ENCODE assay signal across 10 cellular contexts in the genomic region with DNA sequence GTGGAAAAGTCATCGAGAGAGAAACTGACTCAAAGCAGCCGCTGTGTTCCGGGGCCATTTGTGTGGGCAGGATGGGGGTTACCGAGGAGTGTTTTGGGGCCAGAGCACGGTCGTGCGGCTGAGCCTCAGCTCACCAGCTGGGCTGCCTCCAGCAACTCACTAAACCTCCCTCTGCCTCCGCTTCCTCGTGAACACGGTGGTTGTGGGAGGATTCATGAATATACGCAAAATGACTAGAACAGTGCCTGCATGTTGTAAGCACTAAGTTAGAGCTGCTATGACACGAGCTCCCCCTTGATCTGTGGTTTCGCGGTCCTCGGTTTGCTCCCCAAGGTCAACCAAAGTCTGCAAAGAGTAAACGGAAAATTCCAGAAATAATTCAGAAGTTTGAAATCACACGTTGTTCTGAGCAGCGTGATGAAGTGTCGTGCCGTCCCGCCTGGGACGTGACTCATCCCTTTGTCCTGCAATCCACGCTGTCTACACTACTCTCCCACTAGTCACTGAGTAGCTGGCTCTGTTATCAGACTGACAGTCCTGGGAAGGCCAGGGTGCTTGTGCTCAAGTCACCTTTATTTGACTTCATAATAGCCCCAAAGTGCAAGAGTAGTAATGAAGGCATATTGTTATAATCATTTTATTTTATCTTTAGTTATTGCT. TPM values are rescaled to one million over a fixed set of nuclear protein-coding genes. Genes with fewer than 3 reads are reported as not detected.
DNase-seq lines count a peak whose midpoint lies in the region; ATAC-seq, FAIRE-seq and TF ChIP-seq lines count a peak whose summit lies in the region.
"Not testable (repeated sequence)": the region's sequence is repeated elsewhere in the genome, so short reads cannot be mapped to it uniquely, and the experiment has no call there.
"Had no signal": no experiment of that assay in that cellular context is flagged by ENCODE, and none has a peak within 500 bp of the region (broad histone marks: within the 10 kb centered on the region; RNA-seq: fewer than 3 reads in every experiment).

No MANE protein-coding gene starts in this region.

- H3K27ac ChIP-seq in PC-3 (ENCODE audit: low read length); K562 (ENCODE audit: extremely low read depth, low read depth, low read length): not testable (repeated sequence)

- in situ Hi-C loops in K562 (cut with MboI) = loop anchor here (10.0 kb wide), 2 partner anchors 305 to 1545 kb away; no protein-coding TSS in a partner anchor

- not testable (repeated sequence) for BruUV-seq in PC-3 (replicated peaks; lab: Mats Ljungman, UMichigan); K562 (replicated peaks; lab: Mats Ljungman, UMichigan)

- TF ChIP-seq RAD21 in K562 (CRISPR knock-in tag; conservative IDR thresholded peaks at IDR 0.05 in 1 of 2, IDR thresholded peaks at IDR 0.05 in 1 of 2) = not testable (repeated sequence)

- ATAC-seq in GM18517 (IDR thresholded peaks at IDR 0.05; ENCODE audit: unreplicated experiment) = peak; percentile 77
- peak; percentile 89 for ATAC-seq in GM19395 (IDR thresholded peaks at IDR 0.05; ENCODE audit: unreplicated experiment)
- ATAC-seq in GM21619 (IDR thresholded peaks at IDR 0.05; ENCODE audit: unreplicated experiment) = peak; percentile 79
- peak; percentile 88 for ATAC-seq in HG02870 (IDR thresholded peaks at IDR 0.05; ENCODE audit: unreplicated experiment)
- ATAC-seq in HG03159 (IDR thresholded peaks at IDR 0.05; ENCODE audit: unreplicated experiment) = peak; percentile 78
- ATAC-seq in PC-3 = peak; percentile 95
- ATAC-seq in K562 = peak; percentile 88
- peak; percentile 4 for ATAC-seq in naive B cell (ENCODE audit: low read depth in 2 of 2)

- not testable (repeated sequence) for H3K9me3 Mint-ChIP-seq in naive B cell

- not testable (repeated sequence) for H3K9ac ChIP-seq in PC-3 (ENCODE audit: low read length); K562 (ENCODE audit: insufficient read depth in 1 of 2, low read depth in 2 of 2, low read length in 2 of 2)

- H3K27ac Mint-ChIP-seq in naive B cell = not testable (repeated sequence)

- not testable (repeated sequence) for H3K9me3 ChIP-seq in PC-3 (ENCODE audit: low read length); K562 (replicated peaks; ENCODE audit: control insufficient read depth, insufficient read depth, low read depth, low read length)

- not testable (repeated sequence) for TF ChIP-seq POLR2A in K562 (conservative IDR thresholded peaks at IDR 0.05)

- H3K4me1 Mint-ChIP-seq in naive B cell = not testable (repeated sequence)

- FAIRE-seq in K562 (lab: Jason Lieb, UNC) = not testable (repeated sequence)

- H3F3A ChIP-seq in PC-3 (ENCODE audit: low read length, unreplicated experiment) = not testable (repeated sequence)

- H3K36me3 Mint-ChIP-seq in naive B cell = not testable (repeated sequence)

- TF ChIP-seq CTCF in PC-3 (conservative IDR thresholded peaks at IDR 0.05; ENCODE audit: low read depth, low read length); K562 (IDR thresholded peaks at IDR 0.05 in 2 of 3, conservative IDR thresholded peaks at IDR 0.05 in 1 of 3; ENCODE audit: insufficient read depth in 2 of 3, low read depth in 1 of 3, low read length in 3 of 3): not testable (repeated sequence)

- not testable (repeated sequence) for H3K27me3 ChIP-seq in PC-3 (ENCODE audit: low read length); K562 (ENCODE audit: control insufficient read depth in 2 of 2, insufficient read depth in 2 of 2, low read length in 2 of 2)

- H3K36me3 ChIP-seq in PC-3 (ENCODE audit: low read depth, low read length); K562 (ENCODE audit: control insufficient read depth, insufficient read depth, low read length): not testable (repeated sequence)

- not testable (repeated sequence) for DNase-seq in PC-3; K562 (ENCODE audit: extremely low read depth in 1 of 4, low spot score in 3 of 4); naive B cell

- CTCF ChIA-PET in PC-3 (lab: Charles Lee); K562 (lab: Yijun Ruan, JAX; ENCODE audit: low intra/inter-chr PET ratio): not testable (repeated sequence)

- TF ChIP-seq EP300 in K562 (IDR thresholded peaks at IDR 0.05; ENCODE audit: low read length) = not testable (repeated sequence)

- H4K20me1 ChIP-seq in PC-3 (ENCODE audit: low read length); K562 (replicated peaks; ENCODE audit: control insufficient read depth, insufficient read depth, low read length): not testable (repeated sequence)

- H3K9me2 ChIP-seq in PC-3 (replicated peaks; ENCODE audit: low read length) = not testable (repeated sequence)

- WGBS in K562 (ENCODE audit: insufficient coverage, low coverage, missing lambda C conversion rate) = no CpG with 5 or more reads among the region's 23 CpGs

- H3K9me1 ChIP-seq in K562 (ENCODE audit: control insufficient read depth, insufficient read depth, low read length) = not testable (repeated sequence)

- H3K4me2 ChIP-seq in PC-3 (ENCODE audit: low read length); K562 (ENCODE audit: insufficient read depth, low read length): not testable (repeated sequence)

- POLR2A ChIA-PET in PC-3 (lab: Charles Lee; ENCODE audit: unreplicated experiment); K562 (lab: Yijun Ruan, JAX): not testable (repeated sequence)

- H3K27me3 Mint-ChIP-seq in naive B cell = not testable (repeated sequence)

- not testable (repeated sequence) for H2AFZ ChIP-seq in PC-3 (ENCODE audit: low read length); K562 (ENCODE audit: low read depth, low read length)

- H3K4me3 Mint-ChIP-seq in naive B cell = not testable (repeated sequence)

- H3K79me2 ChIP-seq in PC-3 (ENCODE audit: low read length); K562 (ENCODE audit: control insufficient read depth, insufficient read depth, low read length): not testable (repeated sequence)

- not testable (repeated sequence) for H3K4me1 ChIP-seq in PC-3 (ENCODE audit: insufficient read depth, low read length); K562 (replicated peaks in 1 of 2; ENCODE audit: control insufficient read depth in 2 of 2, insufficient read depth in 2 of 2, low read length in 2 of 2)

- not testable (repeated sequence) for H3K4me3 ChIP-seq in PC-3 (ENCODE audit: low read length); K562

- intact Hi-C loops in PC-3 (cut with micrococcal nuclease); K562 (cut with micrococcal nuclease): not testable (repeated sequence)

RNA-seq across cellular contexts. Expression of a gene that starts 31.1 kb away (rescaled TPM):
- total RNA-seq in PC-3 (2014; rRNA removed) = 0.63 and 3.0 TPM in 2 replicates
- total RNA-seq in K562 (2011; cell fraction: chromatin; rRNA removed; ENCODE audit: low replicate concordance) = 7.9 and 8.3 TPM in 2 replicates
- 4.0 and 4.3 TPM in 2 replicates for total RNA-seq in K562 (2011; cell fraction: nucleolus; rRNA removed)
- total RNA-seq in K562 (2011; cell fraction: nucleoplasm; rRNA removed) = 7.0 and 8.1 TPM in 2 replicates
- 4.4 and 7.4 TPM in 2 replicates for total RNA-seq in K562 (2014; rRNA removed)
- 1.9 and 2.6 TPM in 2 replicates for total RNA-seq in K562 (2014; rRNA removed; fragmentation: Illumina TruSeq; extraction: Trizol)
- 1.7 and 5.8 TPM in 2 replicates for total RNA-seq in K562 (2015; rRNA removed; fragmentation: Illumina TruSeq; extraction: Trizol)
- total RNA-seq in K562 (2021) = 7.5 and 7.9 TPM in 2 replicates
- polyA plus RNA-seq in K562 (2011; rRNA removed) = 9.7 and 11.0 TPM in 2 replicates
- polyA plus RNA-seq in K562 (2011; cell fraction: cytosol; rRNA removed) = 5.7 and 6.2 TPM in 2 replicates
- 3.9 and 8.2 TPM in 2 replicates for polyA plus RNA-seq in K562 (2011; cell fraction: nucleus; rRNA removed)
- 12.6 and 15.2 TPM in 2 replicates for polyA plus RNA-seq in K562 (2012)
- polyA plus RNA-seq in K562 (2014; fragmentation: Illumina TruSeq; extraction: Trizol) = 3.2 and 5.2 TPM in 2 replicates
- 1 to 10 TPM; 2.1 to 2.3 TPM for polyA plus RNA-seq in K562 (2014; fragmentation: Nextera tagmentation; extraction: Ambion mirVana)
- polyA plus RNA-seq in K562 (2014; rRNA removed) = 7.0 and 8.1 TPM in 2 replicates
- 1.4 and 4.0 TPM in 2 replicates for polyA minus RNA-seq in K562 (2011; rRNA and poly(A)+ RNA removed)
- polyA minus RNA-seq in K562 (2011; cell fraction: cytosol; rRNA and poly(A)+ RNA removed) = 1.9 and 3.5 TPM in 2 replicates
- polyA minus RNA-seq in K562 (2011; cell fraction: nucleus; rRNA and poly(A)+ RNA removed) = 1.2 and 3.2 TPM in 2 replicates
- 10 to 100 TPM; 27.6 to 34.6 (median 32.8) TPM for polyA plus RNA-seq in naive B cell (ENCODE audit: low read depth in 6 of 6)

RNA-seq across cellular contexts. Expression of a gene that starts 46.5 kb away (rescaled TPM):
- total RNA-seq in PC-3 (2014; rRNA removed) (not detected in 2 replicates), K562 (2014; rRNA removed) (0.29 TPM in 1 of 2 replicates, not detected in the other), K562 (2014; rRNA removed; fragmentation: Illumina TruSeq; extraction: Trizol) (not detected in 2 replicates), K562 (2015; rRNA removed; fragmentation: Illumina TruSeq; extraction: Trizol) (0.19 TPM in 1 of 2 replicates, not detected in the other), K562 (2021) (0.29 TPM in 1 of 2 replicates, not detected in the other)
- total RNA-seq in K562 (2011; cell fraction: chromatin; rRNA removed; ENCODE audit: low replicate concordance) = not detected in 2 replicates
- not detected in 2 replicates for total RNA-seq in K562 (2011; cell fraction: nucleolus; rRNA removed)
- 0.99 TPM in 1 of 2 replicates, not detected in the other for total RNA-seq in K562 (2011; cell fraction: nucleoplasm; rRNA removed)
- polyA plus RNA-seq in K562 (2011; rRNA removed) (0.07 TPM in 1 of 2 replicates, not detected in the other), K562 (2014; fragmentation: Illumina TruSeq; extraction: Trizol) (not detected in 2 replicates), K562 (2014; fragmentation: Nextera tagmentation; extraction: Ambion mirVana) (not detected), K562 (2014; rRNA removed) (0.26 TPM in 1 of 2 replicates, not detected in the other), naive B cell (ENCODE audit: low read depth in 6 of 6) (100 to 1,000 TPM; 301 to 589 (median 335) TPM)
- 0.03 and 0.09 TPM in 2 replicates for polyA plus RNA-seq in K562 (2011; cell fraction: cytosol; rRNA removed)
- 0.14 and 0.49 TPM in 2 replicates for polyA plus RNA-seq in K562 (2011; cell fraction: nucleus; rRNA removed)
- 0.33 and 0.39 TPM in 2 replicates for polyA plus RNA-seq in K562 (2012)
- polyA minus RNA-seq in K562 (2011; rRNA and poly(A)+ RNA removed) = 0.12 and 0.21 TPM in 2 replicates
- not detected in 2 replicates for polyA minus RNA-seq in K562 (2011; cell fraction: cytosol; rRNA and poly(A)+ RNA removed)
- 0.13 TPM in 1 of 2 replicates, not detected in the other for polyA minus RNA-seq in K562 (2011; cell fraction: nucleus; rRNA and poly(A)+ RNA removed)
- total RNA-seq: dermis microvascular lymphatic vessel endothelial cell, glomerular endothelial cell had no signal

Comparison
In these comparisons a context has a peak if more than half of its experiments do, and no peak if none do; other contexts are left out.
1. ATAC-seq: peak in every context shown above with its lines; median percentile 95 in PC-3; 89 in GM19395; 88 in HG02870; 88 in K562; 79 in GM21619; 78 in HG03159; 77 in GM18517; 4 in naive B cell.